ENCODE assay signal across 34 cellular contexts in the genomic region with DNA sequence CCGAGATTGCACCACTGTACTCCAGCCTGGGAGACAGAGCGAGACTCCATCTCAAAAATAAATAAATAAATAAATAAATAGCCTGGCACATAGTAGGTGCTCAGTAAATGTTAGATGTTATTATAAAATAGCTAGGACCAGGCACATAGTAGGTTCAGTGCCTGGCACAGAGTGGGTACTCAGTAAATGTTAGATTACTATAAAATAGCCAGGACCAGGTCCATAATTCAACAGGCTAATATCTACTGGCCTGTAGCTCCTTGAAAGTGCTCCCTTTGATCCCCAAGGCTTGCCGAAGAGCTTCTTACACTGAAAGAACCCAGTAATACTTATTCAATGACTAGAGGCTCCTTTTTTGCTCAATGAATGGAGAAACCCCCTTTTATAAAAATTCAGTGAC.
"Had no signal": no experiment of that assay in that cellular context is flagged by ENCODE, and none has a peak within 500 bp of the region (broad histone marks: within the 10 kb centered on the region; RNA-seq: fewer than 3 reads in every experiment).

No MANE protein-coding gene starts in this region.

- DNase-seq: activated CD4-positive, alpha-beta memory T cell treated with anti-CD3 and anti-CD28 coated beads, Interleukin-2, amount 10 ng/mL, durations not matched to agents 7 days and 5 days; activated CD4-positive, alpha-beta T cell treated with anti-CD3 and anti-CD28 coated beads for 1 hour; activated CD4-positive, alpha-beta T cell treated with anti-CD3 and anti-CD28 coated beads for 4 hours; activated CD4-positive, alpha-beta T cell treated with anti-CD3 and anti-CD28 coated beads, Interleukin-2, amount 10 ng/mL, durations not matched to agents 7 days and 5 days; activated CD4-positive, alpha-beta T cell treated with anti-CD3 and anti-CD28 coated beads, Interleukin-2, amount 50 U/mL, for 4 hours; activated CD4-positive, CD25-positive, alpha-beta regulatory T cell; activated gamma-delta T cell; activated naive CD4-positive, alpha-beta T cell; activated naive CD4-positive, alpha-beta T cell treated with anti-CD3 and anti-CD28 coated beads, Interleukin-2, amount 10 ng/mL, durations not matched to agents 7 days and 5 days; activated naive CD8-positive, alpha-beta T cell treated with anti-CD3 and anti-CD28 coated beads, Interleukin-2, amount 10 ng/mL, durations not matched to agents 7 days and 5 days; activated T-cell treated with anti-CD3 and anti-CD28 coated beads for 4 hours; activated T-cell treated with anti-CD3 and anti-CD28 coated beads, Interleukin-2, amount 50 U/mL, for 24 hours; activated T-cell treated with anti-CD3 and anti-CD28 coated beads, Interleukin-2, amount 50 U/mL, for 72 hours; central memory CD4-positive, alpha-beta T cell; cerebellar nuclear complex; dorsolateral prefrontal cortex; effector CD4-positive, alpha-beta T cell; effector memory CD8-positive, alpha-beta T cell; esophagus squamous epithelium; foreskin melanocyte; heart right ventricle; T-cell; T1000 had no signal

- H3K27ac ChIP-seq: ascending aorta, breast epithelium, cardiac muscle cell, coronary artery, dorsolateral prefrontal cortex, epithelial cell of prostate, esophagus squamous epithelium, gastroesophageal sphincter, heart right ventricle had no signal

- H3K9me3 ChIP-seq: ascending aorta, breast epithelium, esophagus squamous epithelium, gastroesophageal sphincter, heart right ventricle had no signal

- H3K4me3 ChIP-seq: ascending aorta, breast epithelium, cardiac muscle cell, coronary artery, dorsolateral prefrontal cortex, esophagus squamous epithelium, gastroesophageal sphincter, heart right ventricle had no signal

- H3K36me3 Mint-ChIP-seq: activated naive CD4-positive, alpha-beta T cell treated with anti-CD3 and anti-CD28 coated beads, Interleukin-2, amount 10 ng/mL, durations not matched to agents 7 days and 5 days; activated naive CD4-positive, alpha-beta T cell treated with anti-CD3 and anti-CD28 coated beads, Interleukin-2, amount 50 U/mL, for 72 hours; activated naive CD8-positive, alpha-beta T cell treated with anti-CD3 and anti-CD28 coated beads, Interleukin-2, amount 10 ng/mL, durations not matched to agents 7 days and 5 days; brain; T-cell had no signal

- H3K27ac Mint-ChIP-seq: activated CD4-positive, alpha-beta memory T cell treated with anti-CD3 and anti-CD28 coated beads, Interleukin-2, amount 10 ng/mL, durations not matched to agents 7 days and 5 days; activated CD4-positive, alpha-beta T cell treated with anti-CD3 and anti-CD28 coated beads, Interleukin-2, amount 10 ng/mL, durations not matched to agents 7 days and 5 days; activated naive CD4-positive, alpha-beta T cell treated with anti-CD3 and anti-CD28 coated beads, Interleukin-2, amount 10 ng/mL, durations not matched to agents 7 days and 5 days; activated naive CD4-positive, alpha-beta T cell treated with anti-CD3 and anti-CD28 coated beads, Interleukin-2, amount 50 U/mL, for 72 hours; activated naive CD8-positive, alpha-beta T cell treated with anti-CD3 and anti-CD28 coated beads, Interleukin-2, amount 10 ng/mL, durations not matched to agents 7 days and 5 days; activated T-cell treated with anti-CD3 and anti-CD28 coated beads, Interleukin-2, amount 50 U/mL, for 24 hours; activated T-cell treated with anti-CD3 and anti-CD28 coated beads, Interleukin-2, amount 50 U/mL, for 72 hours; dendritic cell treated with granulocyte-macrophage colony-stimulating factor and Interleukin-4, amounts not matched to agents 40 ng/mL and 50 ng/mL, for 4 days; T-cell; T-helper 1 cell treated with Interleukin-12 subunit alpha and Interleukin-12 subunit beta and Interleukin-4 antibody, amounts not matched to agents 30 μg/mL and 1 μg/mL, for 36 hours; T-helper 2 cell treated with Interferon-gamma antibody and Interleukin-4, amounts not matched to agents 5 μg/mL and 100 μg/mL, for 36 hours had no signal

- H3K36me3 ChIP-seq: ascending aorta, breast epithelium, cardiac muscle cell, esophagus squamous epithelium, gastroesophageal sphincter, heart right ventricle had no signal

- H3K4me1 Mint-ChIP-seq: activated CD4-positive, alpha-beta memory T cell treated with anti-CD3 and anti-CD28 coated beads, Interleukin-2, amount 10 ng/mL, durations not matched to agents 7 days and 5 days had no signal

- H3K27me3 Mint-ChIP-seq: activated CD4-positive, alpha-beta memory T cell treated with anti-CD3 and anti-CD28 coated beads, Interleukin-2, amount 10 ng/mL, durations not matched to agents 7 days and 5 days; activated CD4-positive, alpha-beta T cell treated with anti-CD3 and anti-CD28 coated beads, Interleukin-2, amount 10 ng/mL, durations not matched to agents 7 days and 5 days; activated naive CD4-positive, alpha-beta T cell treated with anti-CD3 and anti-CD28 coated beads, Interleukin-2, amount 10 ng/mL, durations not matched to agents 7 days and 5 days; activated naive CD8-positive, alpha-beta T cell treated with anti-CD3 and anti-CD28 coated beads, Interleukin-2, amount 10 ng/mL, durations not matched to agents 7 days and 5 days; activated T-cell treated with anti-CD3 and anti-CD28 coated beads, Interleukin-2, amount 50 U/mL, for 24 hours; dendritic cell treated with granulocyte-macrophage colony-stimulating factor and Interleukin-4, amounts not matched to agents 40 ng/mL and 50 ng/mL, for 4 days; effector memory CD8-positive, alpha-beta T cell; T-cell had no signal

- ATAC-seq: activated naive CD4-positive, alpha-beta T cell treated with anti-CD3 and anti-CD28 coated beads, Interleukin-2, amount 50 U/mL, for 72 hours; activated T-cell treated with anti-CD3 and anti-CD28 coated beads, Interleukin-2, amount 50 U/mL, for 72 hours; effector memory CD8-positive, alpha-beta T cell; gastroesophageal sphincter; heart right ventricle; T-cell had no signal

- H3K4me3 Mint-ChIP-seq: activated CD4-positive, alpha-beta memory T cell treated with anti-CD3 and anti-CD28 coated beads, Interleukin-2, amount 10 ng/mL, durations not matched to agents 7 days and 5 days; activated CD4-positive, alpha-beta T cell treated with anti-CD3 and anti-CD28 coated beads, Interleukin-2, amount 10 ng/mL, durations not matched to agents 7 days and 5 days; activated naive CD4-positive, alpha-beta T cell treated with anti-CD3 and anti-CD28 coated beads, Interleukin-2, amount 10 ng/mL, durations not matched to agents 7 days and 5 days; activated naive CD8-positive, alpha-beta T cell treated with anti-CD3 and anti-CD28 coated beads, Interleukin-2, amount 10 ng/mL, durations not matched to agents 7 days and 5 days; activated T-cell treated with anti-CD3 and anti-CD28 coated beads, Interleukin-2, amount 50 U/mL, for 24 hours; activated T-cell treated with anti-CD3 and anti-CD28 coated beads, Interleukin-2, amount 50 U/mL, for 72 hours; dendritic cell treated with granulocyte-macrophage colony-stimulating factor and Interleukin-4, amounts not matched to agents 40 ng/mL and 50 ng/mL, for 4 days; effector memory CD8-positive, alpha-beta T cell; T-cell; T-helper 1 cell treated with Interleukin-12 subunit alpha and Interleukin-12 subunit beta and Interleukin-4 antibody, amounts not matched to agents 30 μg/mL and 1 μg/mL, for 36 hours; T-helper 2 cell treated with Interferon-gamma antibody and Interleukin-4, amounts not matched to agents 5 μg/mL and 100 μg/mL, for 36 hours had no signal

- H3K9me3 Mint-ChIP-seq: activated CD4-positive, alpha-beta memory T cell treated with anti-CD3 and anti-CD28 coated beads, Interleukin-2, amount 10 ng/mL, durations not matched to agents 7 days and 5 days; activated CD4-positive, alpha-beta T cell treated with anti-CD3 and anti-CD28 coated beads, Interleukin-2, amount 10 ng/mL, durations not matched to agents 7 days and 5 days; activated naive CD4-positive, alpha-beta T cell treated with anti-CD3 and anti-CD28 coated beads, Interleukin-2, amount 50 U/mL, for 72 hours; activated naive CD8-positive, alpha-beta T cell treated with anti-CD3 and anti-CD28 coated beads, Interleukin-2, amount 10 ng/mL, durations not matched to agents 7 days and 5 days; activated T-cell treated with anti-CD3 and anti-CD28 coated beads, Interleukin-2, amount 50 U/mL, for 24 hours; activated T-cell treated with anti-CD3 and anti-CD28 coated beads, Interleukin-2, amount 50 U/mL, for 72 hours; brain; dendritic cell treated with granulocyte-macrophage colony-stimulating factor and Interleukin-4, amounts not matched to agents 40 ng/mL and 50 ng/mL, for 4 days; effector memory CD8-positive, alpha-beta T cell; T-cell; T-helper 1 cell treated with Interleukin-12 subunit alpha and Interleukin-12 subunit beta and Interleukin-4 antibody, amounts not matched to agents 30 μg/mL and 1 μg/mL, for 36 hours; T-helper 2 cell treated with Interferon-gamma antibody and Interleukin-4, amounts not matched to agents 5 μg/mL and 100 μg/mL, for 36 hours had no signal

- H3K4me1 ChIP-seq: ascending aorta, breast epithelium, gastroesophageal sphincter, heart right ventricle had no signal

- H3K27me3 ChIP-seq: ascending aorta, breast epithelium, cardiac muscle cell, dorsolateral prefrontal cortex, esophagus squamous epithelium, gastroesophageal sphincter, heart right ventricle had no signal
